1 cellular context compared by ENCODE assay signal in the genomic region with DNA sequence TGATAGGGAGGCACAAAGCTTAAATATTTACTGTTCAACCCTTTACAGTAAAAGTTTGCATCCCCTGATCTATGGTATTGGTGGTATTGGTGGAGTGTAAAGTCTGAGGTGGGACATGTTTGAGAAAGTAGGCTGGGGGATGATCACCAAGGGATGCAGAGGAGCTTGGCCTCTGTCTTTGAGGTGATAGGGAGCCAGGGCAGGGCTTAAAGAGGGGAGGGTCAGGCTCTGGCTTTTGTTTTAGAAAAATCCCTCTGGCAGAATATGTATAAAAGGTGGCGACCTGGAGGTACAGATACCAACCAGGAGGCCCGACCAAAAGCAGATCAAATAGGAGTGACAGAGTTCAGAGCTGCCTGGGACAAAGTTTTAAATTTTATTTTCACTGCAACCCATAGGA.
TF ChIP-seq lines count a peak whose summit lies in the region.

No MANE protein-coding gene starts in this region.

TF ChIP-seq in SK-N-SH treated with all-trans-retinoic acid at 6 μM for 48 hours, 23 proteins besides CTCF, POLR2A, EP300 and RAD21 (continued from another document):
- TF ChIP-seq, protein P1, sequence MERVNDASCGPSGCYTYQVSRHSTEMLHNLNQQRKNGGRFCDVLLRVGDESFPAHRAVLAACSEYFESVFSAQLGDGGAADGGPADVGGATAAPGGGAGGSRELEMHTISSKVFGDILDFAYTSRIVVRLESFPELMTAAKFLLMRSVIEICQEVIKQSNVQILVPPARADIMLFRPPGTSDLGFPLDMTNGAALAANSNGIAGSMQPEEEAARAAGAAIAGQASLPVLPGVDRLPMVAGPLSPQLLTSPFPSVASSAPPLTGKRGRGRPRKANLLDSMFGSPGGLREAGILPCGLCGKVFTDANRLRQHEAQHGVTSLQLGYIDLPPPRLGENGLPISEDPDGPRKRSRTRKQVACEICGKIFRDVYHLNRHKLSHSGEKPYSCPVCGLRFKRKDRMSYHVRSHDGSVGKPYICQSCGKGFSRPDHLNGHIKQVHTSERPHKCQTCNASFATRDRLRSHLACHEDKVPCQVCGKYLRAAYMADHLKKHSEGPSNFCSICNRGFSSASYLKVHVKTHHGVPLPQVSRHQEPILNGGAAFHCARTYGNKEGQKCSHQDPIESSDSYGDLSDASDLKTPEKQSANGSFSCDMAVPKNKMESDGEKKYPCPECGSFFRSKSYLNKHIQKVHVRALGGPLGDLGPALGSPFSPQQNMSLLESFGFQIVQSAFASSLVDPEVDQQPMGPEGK (CRISPR knock-in tag; IDR thresholded peaks at IDR 0.05; ENCODE audit: borderline replicate concordance) = no peak
- TF ChIP-seq ZFP3 (CRISPR knock-in tag; IDR thresholded peaks at IDR 0.05) = no peak
